ENCODE assay signal across 17 cellular contexts in the genomic region with DNA sequence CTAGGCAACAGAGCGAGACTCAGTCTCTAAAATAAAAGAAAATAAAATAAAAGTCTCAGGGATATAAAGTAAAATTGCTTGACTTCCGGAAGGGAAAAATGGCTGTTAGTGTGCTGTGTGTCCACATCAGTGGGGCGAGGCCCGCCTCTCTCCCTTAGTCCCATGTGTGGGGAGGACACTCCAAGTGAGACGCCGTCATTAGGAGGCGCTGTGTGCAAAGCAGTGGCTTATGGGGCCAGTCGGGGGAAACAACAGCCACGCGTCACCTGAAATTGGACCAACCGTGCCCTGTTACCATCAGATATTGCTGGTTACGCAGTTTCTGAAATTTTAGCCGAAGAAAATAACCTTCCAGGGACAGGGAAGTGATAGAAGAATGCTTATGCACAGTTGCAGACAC. TPM values are rescaled to one million over a fixed set of nuclear protein-coding genes. Genes with fewer than 3 reads are reported as not detected.
A peak's percentile ranks its signal among the peaks of the same experiment; 100 is the strongest.
DNase-seq lines count a peak whose midpoint lies in the region; TF ChIP-seq lines count a peak whose summit lies in the region.
"Had no signal": no experiment of that assay in that cellular context is flagged by ENCODE, and none has a peak within 500 bp of the region (broad histone marks: within the 10 kb centered on the region; RNA-seq: fewer than 3 reads in every experiment).

No MANE protein-coding gene starts in this region.

- H2BK5ac ChIP-seq in mesenchymal stem cell (ENCODE audit: low read depth, low read length, poor library complexity, severe bottlenecking) = no peak overlapping the region

- TF ChIP-seq CTCF in WERI-Rb-1 (IDR thresholded peaks at IDR 0.05; ENCODE audit: low read depth, low read length) = peak; percentile 36; the same call in 1 of the 2 replicates

- no peaks in the 10 kb centered on the region for H3K27me3 ChIP-seq in BLaER1 treated with 17β-estradiol and CSF1 and Interleukin-3, amounts not matched to agents 10 nM and 100 nM
- no peaks in the 10 kb centered on the region for H3K27me3 ChIP-seq in WERI-Rb-1 (ENCODE audit: insufficient read depth, low read depth, severe bottlenecking)
- no peaks in the 10 kb centered on the region for H3K27me3 ChIP-seq in mesenchymal stem cell (ENCODE audit: control insufficient read depth in 1 of 2, insufficient read depth in 1 of 2, low read length in 2 of 2)
- H3K27me3 ChIP-seq: neutrophil had no signal

- H2AK5ac ChIP-seq in mesenchymal stem cell (ENCODE audit: low read length, severe bottlenecking) = no peak overlapping the region

- H2BK120ac ChIP-seq in mesenchymal stem cell (ENCODE audit: low read depth, low read length) = no peak overlapping the region

- H3K18ac ChIP-seq in mesenchymal stem cell (ENCODE audit: low read depth in 1 of 2, low read length in 2 of 2) = no peak overlapping the region

- no peaks in the 10 kb centered on the region; a peak in 1 of 22 replicates for H4K20me1 ChIP-seq in BLaER1 treated with 17β-estradiol and CSF1 and Interleukin-3, amounts not matched to agents 10 nM and 100 nM

- 91% methylated on average over 12 of the region's 13 CpGs for WGBS in mesenchymal stem cell

- peaks cover 0 to 16% (median 13%) of the 10 kb centered on the region in 10 experiments; a peak in 13 of 20 replicates for H3K4me1 ChIP-seq in BLaER1 treated with 17β-estradiol and CSF1 and Interleukin-3, amounts not matched to agents 10 nM and 100 nM
- peaks cover 2% of the 10 kb centered on the region for H3K4me1 ChIP-seq in mesenchymal stem cell (ENCODE audit: control insufficient read depth, insufficient read depth, low read depth, low read length)

- no peak overlapping the region for H2BK12ac ChIP-seq in mesenchymal stem cell (ENCODE audit: low read length in 2 of 2)

- no peak overlapping the region for H2BK15ac ChIP-seq in mesenchymal stem cell (ENCODE audit: low read depth, poor library complexity, severe bottlenecking)

- no peak overlapping the region for H3K27ac ChIP-seq in BLaER1 treated with 17β-estradiol and CSF1 and Interleukin-3, amounts not matched to agents 10 nM and 100 nM
- H3K27ac ChIP-seq in WERI-Rb-1 (no peak overlapping the region), mesenchymal stem cell (ENCODE audit: low read length, poor library complexity, severe bottlenecking) (no peak overlapping the region)
- H3K27ac ChIP-seq: GM23248, neutrophil had no signal

- H3K36me3 ChIP-seq in BLaER1 treated with 17β-estradiol and CSF1 and Interleukin-3, amounts not matched to agents 10 nM and 100 nM = peaks cover 83 to 98% (median 94%) of the 10 kb centered on the region in 11 experiments
- peaks cover 64% of the 10 kb centered on the region for H3K36me3 ChIP-seq in WERI-Rb-1
- H3K36me3 ChIP-seq in mesenchymal stem cell (ENCODE audit: control insufficient read depth in 1 of 2, insufficient read depth in 2 of 2, low read depth in 1 of 2, low read length in 2 of 2) = peaks cover 32 to 51% of the 10 kb centered on the region in 2 experiments

- H2AFZ ChIP-seq in mesenchymal stem cell (ENCODE audit: low read depth, low read length) = no peak overlapping the region
- H2AFZ ChIP-seq: GM23248 had no signal

- H4K8ac ChIP-seq in mesenchymal stem cell (ENCODE audit: low read length) = no peak overlapping the region

- H3K4me3 ChIP-seq in BLaER1 treated with 17β-estradiol and CSF1 and Interleukin-3, amounts not matched to agents 10 nM and 100 nM = no peak overlapping the region
- no peak overlapping the region for H3K4me3 ChIP-seq in WERI-Rb-1 (ENCODE audit: low read depth, low read length)
- H3K4me3 ChIP-seq in mesenchymal stem cell (ENCODE audit: insufficient read depth in 1 of 2, low read depth in 1 of 2, low read length in 2 of 2) = no peak overlapping the region
- H3K4me3 ChIP-seq: GM23248 had no signal

- H3K9ac ChIP-seq in BLaER1 treated with 17β-estradiol and CSF1 and Interleukin-3, amounts not matched to agents 10 nM and 100 nM = no peak overlapping the region
- no peak overlapping the region for H3K9ac ChIP-seq in mesenchymal stem cell (ENCODE audit: low read length)
- H3K9ac ChIP-seq: GM23248 had no signal

- no peaks in the 10 kb centered on the region for H3K9me3 ChIP-seq in BLaER1 treated with 17β-estradiol and CSF1 and Interleukin-3, amounts not matched to agents 10 nM and 100 nM (replicated peaks in 1 of 11)
- H3K9me3 ChIP-seq in WERI-Rb-1 (ENCODE audit: severe bottlenecking) (no peaks in the 10 kb centered on the region), mesenchymal stem cell (ENCODE audit: control insufficient read depth, low read length) (no peaks in the 10 kb centered on the region)
- H3K9me3 ChIP-seq: neutrophil had no signal

- no peak overlapping the region for H3K14ac ChIP-seq in mesenchymal stem cell (ENCODE audit: low read length in 2 of 2)

- DNase-seq in HT-29 (ENCODE audit: low spot score) (peak; percentile 10), WERI-Rb-1 (peak; percentile 30), iPS-NIHi7 (ENCODE audit: extremely low spot score) (peak; percentile 51), mesenchymal stem cell (no peak), AML-193 (lab: John Stamatoyannopoulos, UW) (no peak)
- no peak for DNase-seq in stimulated activated CD8-positive, alpha-beta memory T cell treated with anti-CD3 and anti-CD28 coated beads, Interleukin-4, amount 100 ng/mL, for 48 hours
- no peak for DNase-seq in activated T-cell treated with anti-CD3 and anti-CD28 coated beads, Interleukin-2, amount 50 U/mL, for 1 hour
- DNase-seq: activated naive CD8-positive, alpha-beta T cell treated with anti-CD3 and anti-CD28 coated beads, Interleukin-2, amount 10 ng/mL, durations not matched to agents 7 days and 5 days; activated T-cell treated with anti-CD3 and anti-CD28 coated beads for 4 hours; caudate nucleus; GM23248; NCI-H1694 treated with DMSO at 0.1 percent for 48 hours; NCI-H446; stimulated activated CD4-positive, alpha-beta T cell treated with anti-CD3 and anti-CD28 coated beads, Interleukin-4, amount 100 ng/mL, for 4 hours; T-helper 1 cell had no signal

- no peak overlapping the region for H3K4ac ChIP-seq in mesenchymal stem cell (ENCODE audit: low read depth in 1 of 2, low read length in 2 of 2)

- no peak overlapping the region for H4K91ac ChIP-seq in mesenchymal stem cell (ENCODE audit: low read length)

- no peak overlapping the region for H3K23ac ChIP-seq in mesenchymal stem cell (ENCODE audit: low read length in 2 of 2)

- H3K79me1 ChIP-seq in mesenchymal stem cell (replicated peaks; ENCODE audit: low read length, poor library complexity, severe bottlenecking) = no peaks in the 10 kb centered on the region

- peak overlapping the region in 6 of 11 experiments; percentile 4 to 45 (median 22); a peak in 5 of 22 replicates for H3K4me2 ChIP-seq in BLaER1 treated with 17β-estradiol and CSF1 and Interleukin-3, amounts not matched to agents 10 nM and 100 nM
- H3K4me2 ChIP-seq in mesenchymal stem cell (ENCODE audit: low read length, poor library complexity, severe bottlenecking) = no peak overlapping the region

RNA-seq across cellular contexts. Expression of gene SFXN4, which starts 15.8 kb away (rescaled TPM):
- 37.9 and 40.4 TPM in 2 replicates for total RNA-seq in HT-29 (2014; rRNA removed; shearing (Covaris generic))
- 14.4 TPM for polyA plus RNA-seq in mesenchymal stem cell (2013, experiment 1 of 2)
- 17.1 TPM for polyA plus RNA-seq in mesenchymal stem cell (2013, experiment 2 of 2)

RNA-seq across cellular contexts. Expression of gene PRDX3, which starts 28.9 kb away (rescaled TPM):
- 142 and 156 TPM in 2 replicates for total RNA-seq in HT-29 (2014; rRNA removed; shearing (Covaris generic))
- polyA plus RNA-seq in mesenchymal stem cell (2013, experiment 1 of 2) = 95.8 TPM
- polyA plus RNA-seq in mesenchymal stem cell (2013, experiment 2 of 2) = 97.4 TPM

RNA-seq across cellular contexts. Expression of gene DENND10, which starts 45.8 kb away (rescaled TPM):
- 29.6 and 31.6 TPM in 2 replicates for total RNA-seq in HT-29 (2014; rRNA removed; shearing (Covaris generic))
- 113 TPM for polyA plus RNA-seq in mesenchymal stem cell (2013, experiment 1 of 2)
- polyA plus RNA-seq in mesenchymal stem cell (2013, experiment 2 of 2) = 113 TPM

RNA-seq across cellular contexts. Expression of gene GRK5, which starts 57.6 kb away (rescaled TPM):
- total RNA-seq in HT-29 (2014; rRNA removed; shearing (Covaris generic)) = 4.6 and 7.1 TPM in 2 replicates
- 56.5 TPM for polyA plus RNA-seq in mesenchymal stem cell (2013, experiment 1 of 2)
- polyA plus RNA-seq in mesenchymal stem cell (2013, experiment 2 of 2) = 57.3 TPM

Comparison
In these comparisons a context has a peak if more than half of its experiments do, and no peak if none do; other contexts are left out.
1. DNase-seq: peak in HT-29 (single experiment), WERI-Rb-1 (single experiment) and iPS-NIHi7 (single experiment); none in mesenchymal stem cell (single experiment), AML-193 (0 of 2), stimulated activated CD8-positive, alpha-beta memory T cell treated with anti-CD3 and anti-CD28 coated beads, Interleukin-4, amount 100 ng/mL, for 48 hours (single experiment) and activated T-cell treated with anti-CD3 and anti-CD28 coated beads, Interleukin-2, amount 50 U/mL, for 1 hour (single experiment).